ENCODE assay signal across 24 cellular contexts in the genomic region with DNA sequence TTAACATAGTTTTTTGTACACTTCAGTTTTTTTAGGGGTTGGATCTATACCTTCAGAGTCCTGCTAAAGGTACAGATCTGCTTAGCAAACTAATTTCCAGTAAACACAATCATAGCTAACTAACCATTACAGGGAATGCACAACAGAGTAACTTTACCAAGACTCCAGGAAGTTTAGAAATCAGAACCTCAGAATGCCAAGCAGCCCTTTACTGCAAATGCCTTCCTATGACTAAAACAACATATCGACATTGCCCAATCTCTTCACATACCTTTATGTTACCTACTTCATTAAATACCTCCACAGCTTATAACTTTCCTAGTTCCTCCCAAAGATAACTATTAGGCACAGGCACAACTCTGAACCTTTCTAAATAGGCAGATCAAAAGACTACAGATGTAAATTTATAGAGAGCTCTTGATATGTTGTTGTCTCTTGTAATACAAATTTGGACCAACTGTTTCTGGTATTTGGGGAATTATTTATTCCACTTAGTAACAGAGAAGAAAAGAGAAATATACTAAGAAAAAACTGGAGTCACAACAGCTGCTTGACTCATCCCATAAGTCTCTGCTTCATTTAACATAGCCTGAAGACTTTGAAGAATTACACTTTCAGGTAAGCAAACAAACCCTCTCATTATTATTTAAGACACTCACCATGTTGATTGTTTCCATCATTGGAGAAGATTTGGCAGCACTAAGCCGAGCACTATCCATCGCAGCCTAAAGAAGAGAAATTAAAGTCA. TPM values are rescaled to one million over a fixed set of nuclear protein-coding genes. Genes with fewer than 3 reads are reported as not detected.
DNase-seq lines count a peak whose midpoint lies in the region; ATAC-seq and TF ChIP-seq lines count a peak whose summit lies in the region.
"Had no signal": no experiment of that assay in that cellular context is flagged by ENCODE, and none has a peak within 500 bp of the region (broad histone marks: within the 10 kb centered on the region; RNA-seq: fewer than 3 reads in every experiment).

No MANE protein-coding gene starts in this region.

- H3K27me3 Mint-ChIP-seq in activated T-helper 1 cell treated with anti-CD3 and anti-CD28 coated beads, Interleukin-12 subunit alpha, Interleukin-12 subunit beta, Interleukin-2, Interleukin-4 antibody, amounts not matched to agents 30 ng/mL and 10 ng/mL and 1 ng/mL, durations not matched to agents 14 hours and 24 hours and 36 hours (ENCODE audit: insufficient read depth): no peaks in the 10 kb centered on the region
- no peaks in the 10 kb centered on the region for H3K27me3 Mint-ChIP-seq in memory B cell
- H3K27me3 Mint-ChIP-seq in activated naive CD8-positive, alpha-beta T cell treated with anti-CD3 and anti-CD28 coated beads for 36 hours: no peaks in the 10 kb centered on the region
- H3K27me3 Mint-ChIP-seq: activated CD4-positive, alpha-beta T cell treated with anti-CD3 and anti-CD28 coated beads for 36 hours had no signal

- H3K36me3 ChIP-seq in fibroblast of lung (ENCODE audit: control insufficient read depth, insufficient read depth, low read length) (peaks cover 10% of the 10 kb centered on the region), brain microvascular endothelial cell (replicated peaks) (peaks cover 66% of the 10 kb centered on the region)

- peak overlapping the region; percentile 24 for H3K27ac Mint-ChIP-seq in activated T-helper 1 cell treated with anti-CD3 and anti-CD28 coated beads, Interleukin-12 subunit alpha, Interleukin-12 subunit beta, Interleukin-2, Interleukin-4 antibody, amounts not matched to agents 30 ng/mL and 10 ng/mL and 1 ng/mL, durations not matched to agents 14 hours and 24 hours and 36 hours
- peak overlapping the region; percentile 15 for H3K27ac Mint-ChIP-seq in memory B cell
- no peak overlapping the region for H3K27ac Mint-ChIP-seq in activated naive CD8-positive, alpha-beta T cell treated with anti-CD3 and anti-CD28 coated beads for 36 hours
- H3K27ac Mint-ChIP-seq: activated CD4-positive, alpha-beta T cell treated with anti-CD3 and anti-CD28 coated beads for 36 hours; T-helper 1 cell treated with Interleukin-12 subunit alpha and Interleukin-12 subunit beta and Interleukin-4 antibody, amounts not matched to agents 30 μg/mL and 1 μg/mL, for 36 hours had no signal

- no peaks in the 10 kb centered on the region for H3K9me3 ChIP-seq in fibroblast of lung (ENCODE audit: control insufficient read depth, insufficient read depth, low read depth, low read length)
- H3K9me3 ChIP-seq: transverse colon had no signal

- H3K4me3 ChIP-seq in fibroblast of lung (replicated peaks in 1 of 4; ENCODE audit: control extremely low read depth in 1 of 4, insufficient read depth in 1 of 4, low read depth in 3 of 4, low read length in 4 of 4) (no peak overlapping the region), brain microvascular endothelial cell (ENCODE audit: low read depth, low read length) (no peak overlapping the region)
- H3K4me3 ChIP-seq: dorsolateral prefrontal cortex, transverse colon had no signal

- peaks cover 56% of the 10 kb centered on the region for H3K36me3 Mint-ChIP-seq in activated T-helper 1 cell treated with anti-CD3 and anti-CD28 coated beads, Interleukin-12 subunit alpha, Interleukin-12 subunit beta, Interleukin-2, Interleukin-4 antibody, amounts not matched to agents 30 ng/mL and 10 ng/mL and 1 ng/mL, durations not matched to agents 14 hours and 24 hours and 36 hours (ENCODE audit: low read depth)
- H3K36me3 Mint-ChIP-seq in memory B cell: peaks cover 46% of the 10 kb centered on the region
- peaks cover 39% of the 10 kb centered on the region for H3K36me3 Mint-ChIP-seq in activated naive CD8-positive, alpha-beta T cell treated with anti-CD3 and anti-CD28 coated beads for 36 hours

- in situ Hi-C loops in brain microvascular endothelial cell (cut with HindIII; ENCODE audit: low pct_ligation_motif_present, low sequenced_read_pairs): no loop called here

- no peaks in the 10 kb centered on the region for H3K79me2 ChIP-seq in fibroblast of lung (ENCODE audit: control insufficient read depth, insufficient read depth, low read length)

- TF ChIP-seq CTCF in fibroblast of lung (conservative IDR thresholded peaks at IDR 0.05 in 1 of 2, IDR thresholded peaks at IDR 0.05 in 1 of 2; ENCODE audit: low read depth in 1 of 2, low read length in 2 of 2) (no peak), brain microvascular endothelial cell (IDR thresholded peaks at IDR 0.05; ENCODE audit: low read depth, low read length, missing control alignments) (no peak)

- H2AFZ ChIP-seq in fibroblast of lung (ENCODE audit: low read length): no peak overlapping the region

- no peak for ATAC-seq in memory B cell (ENCODE audit: low read depth)
- ATAC-seq: activated CD4-positive, alpha-beta T cell treated with anti-CD3 and anti-CD28 coated beads for 36 hours had no signal

- intact Hi-C loops in activated T-helper 1 cell treated with anti-CD3 and anti-CD28 coated beads, Interleukin-12 subunit alpha, Interleukin-12 subunit beta, Interleukin-2, Interleukin-4 antibody, amounts not matched to agents 30 ng/mL and 10 ng/mL and 1 ng/mL, durations not matched to agents 14 hours and 24 hours and 36 hours (cut with micrococcal nuclease): no loop called here

- H4K20me1 ChIP-seq in fibroblast of lung (ENCODE audit: control insufficient read depth, extremely low read depth, insufficient read depth, low read length): no peaks in the 10 kb centered on the region

- no peaks in the 10 kb centered on the region for H3K4me1 Mint-ChIP-seq in activated T-helper 1 cell treated with anti-CD3 and anti-CD28 coated beads, Interleukin-12 subunit alpha, Interleukin-12 subunit beta, Interleukin-2, Interleukin-4 antibody, amounts not matched to agents 30 ng/mL and 10 ng/mL and 1 ng/mL, durations not matched to agents 14 hours and 24 hours and 36 hours (ENCODE audit: low read depth)
- no peaks in the 10 kb centered on the region for H3K4me1 Mint-ChIP-seq in memory B cell
- H3K4me1 Mint-ChIP-seq in activated naive CD8-positive, alpha-beta T cell treated with anti-CD3 and anti-CD28 coated beads for 36 hours: no peaks in the 10 kb centered on the region
- H3K4me1 Mint-ChIP-seq: activated CD4-positive, alpha-beta T cell treated with anti-CD3 and anti-CD28 coated beads for 36 hours had no signal

- no peak overlapping the region for H3K27ac ChIP-seq in fibroblast of lung (ENCODE audit: insufficient read depth, low read length)
- H3K27ac ChIP-seq in brain microvascular endothelial cell: no peak overlapping the region
- H3K27ac ChIP-seq: C4-2B, KMS-11, transverse colon had no signal

- H3K4me1 ChIP-seq in fibroblast of lung (ENCODE audit: control insufficient read depth, extremely low read depth, insufficient read depth, low read length): no peaks in the 10 kb centered on the region
- H3K4me1 ChIP-seq: transverse colon had no signal

- H3K4me3 Mint-ChIP-seq in activated T-helper 1 cell treated with anti-CD3 and anti-CD28 coated beads, Interleukin-12 subunit alpha, Interleukin-12 subunit beta, Interleukin-2, Interleukin-4 antibody, amounts not matched to agents 30 ng/mL and 10 ng/mL and 1 ng/mL, durations not matched to agents 14 hours and 24 hours and 36 hours: no peak overlapping the region
- H3K4me3 Mint-ChIP-seq in memory B cell: no peak overlapping the region
- H3K4me3 Mint-ChIP-seq in activated naive CD8-positive, alpha-beta T cell treated with anti-CD3 and anti-CD28 coated beads for 36 hours: no peak overlapping the region
- H3K4me3 Mint-ChIP-seq: activated CD4-positive, alpha-beta T cell treated with anti-CD3 and anti-CD28 coated beads for 36 hours; T-helper 1 cell treated with Interleukin-12 subunit alpha and Interleukin-12 subunit beta and Interleukin-4 antibody, amounts not matched to agents 30 μg/mL and 1 μg/mL, for 36 hours had no signal

- DNase-seq in HCEC 1CT: peak; percentile 40
- DNase-seq in activated T-helper 1 cell treated with anti-CD3 and anti-CD28 coated beads, Interleukin-12 subunit alpha, Interleukin-12 subunit beta, Interleukin-2, Interleukin-4 antibody, amounts not matched to agents 30 ng/mL and 10 ng/mL and 1 ng/mL, durations not matched to agents 14 hours and 24 hours and 36 hours (ENCODE audit: low spot score): no peak
- peak; percentile 2 to 9 for DNase-seq in fibroblast of lung (ENCODE audit: low read depth in 2 of 2)
- no peak for DNase-seq in memory B cell (ENCODE audit: low spot score in 2 of 2)
- no peak for DNase-seq in brain microvascular endothelial cell
- no peak for DNase-seq in activated naive CD8-positive, alpha-beta T cell treated with anti-CD3 and anti-CD28 coated beads for 36 hours
- DNase-seq in cerebellar cortex (ENCODE audit: low spot score): no peak
- no peak for DNase-seq in NK-92 treated with Interleukin-12 subunit alpha and Interleukin-12 subunit beta, amount 100 ng/mL, for 24 hours (lab: John Stamatoyannopoulos, UW)
- DNase-seq: activated CD4-positive, alpha-beta T cell treated with anti-CD3 and anti-CD28 coated beads for 36 hours; activated naive CD4-positive, alpha-beta T cell treated with Interleukin-2 at 50 U/mL for 16 hours; activated T-cell treated with anti-CD3 and anti-CD28 coated beads, Interleukin-2, amount 50 U/mL, for 1 hour; Calu3; caudate nucleus; dorsolateral prefrontal cortex; NCI-H1436 treated with DMSO at 0.1 percent for 48 hours; transverse colon had no signal

- H3K27me3 ChIP-seq in fibroblast of lung (ENCODE audit: control insufficient read depth, insufficient read depth, low read length) (no peaks in the 10 kb centered on the region), brain microvascular endothelial cell (replicated peaks) (no peaks in the 10 kb centered on the region)
- H3K27me3 ChIP-seq: dorsolateral prefrontal cortex, transverse colon had no signal

- H3K4me2 ChIP-seq in fibroblast of lung (ENCODE audit: extremely low read depth, insufficient read depth, low read length): no peak overlapping the region
- H3K4me2 ChIP-seq: KMS-11 had no signal

- no peak overlapping the region for H3K9ac ChIP-seq in fibroblast of lung (ENCODE audit: insufficient read depth, low read length)
- H3K9ac ChIP-seq: KMS-11 had no signal

- H3K9me3 Mint-ChIP-seq in activated T-helper 1 cell treated with anti-CD3 and anti-CD28 coated beads, Interleukin-12 subunit alpha, Interleukin-12 subunit beta, Interleukin-2, Interleukin-4 antibody, amounts not matched to agents 30 ng/mL and 10 ng/mL and 1 ng/mL, durations not matched to agents 14 hours and 24 hours and 36 hours: no peaks in the 10 kb centered on the region
- no peaks in the 10 kb centered on the region for H3K9me3 Mint-ChIP-seq in memory B cell
- H3K9me3 Mint-ChIP-seq in activated naive CD8-positive, alpha-beta T cell treated with anti-CD3 and anti-CD28 coated beads for 36 hours: no peaks in the 10 kb centered on the region
- H3K9me3 Mint-ChIP-seq: T-helper 1 cell treated with Interleukin-12 subunit alpha and Interleukin-12 subunit beta and Interleukin-4 antibody, amounts not matched to agents 30 μg/mL and 1 μg/mL, for 36 hours had no signal

RNA-seq across cellular contexts. Expression of a gene that starts 46.0 kb away (rescaled TPM):
- total RNA-seq in activated T-helper 1 cell treated with anti-CD3 and anti-CD28 coated beads, Interleukin-12 subunit alpha, Interleukin-12 subunit beta, Interleukin-2, Interleukin-4 antibody, amounts not matched to agents 30 ng/mL and 10 ng/mL and 1 ng/mL, durations not matched to agents 14 hours and 24 hours and 36 hours: not detected in 2 replicates
- not detected in 2 replicates for total RNA-seq in fibroblast of lung
- polyA plus RNA-seq in fibroblast of lung: not detected in 2 replicates
- polyA plus RNA-seq in fibroblast of lung (2012): not detected in 2 replicates
- polyA minus RNA-seq in fibroblast of lung (ENCODE audit: low replicate concordance): not detected in 2 replicates
- total RNA-seq in activated naive CD8-positive, alpha-beta T cell treated with anti-CD3 and anti-CD28 coated beads for 36 hours: not detected
- total RNA-seq: activated CD4-positive, alpha-beta T cell treated with anti-CD3 and anti-CD28 coated beads for 36 hours; Calu3; endothelial cell of umbilical vein; lung microvascular endothelial cell; NCI-H460; posterior vena cava; skeletal muscle tissue; transverse colon had no signal
- polyA plus RNA-seq: endothelial cell of umbilical vein had no signal

Comparison
In these comparisons a context has a peak if more than half of its experiments do, and no peak if none do; other contexts are left out.
1. DNase-seq: peak in HCEC 1CT (single experiment) and fibroblast of lung (2 of 2); none in activated T-helper 1 cell treated with anti-CD3 and anti-CD28 coated beads, Interleukin-12 subunit alpha, Interleukin-12 subunit beta, Interleukin-2, Interleukin-4 antibody, amounts not matched to agents 30 ng/mL and 10 ng/mL and 1 ng/mL, durations not matched to agents 14 hours and 24 hours and 36 hours (single experiment), memory B cell (0 of 2), brain microvascular endothelial cell (single experiment), activated naive CD8-positive, alpha-beta T cell treated with anti-CD3 and anti-CD28 coated beads for 36 hours (single experiment), cerebellar cortex (single experiment) and NK-92 treated with Interleukin-12 subunit alpha and Interleukin-12 subunit beta, amount 100 ng/mL, for 24 hours (single experiment).